Comparison of ENCODE assay signal across 8 cellular contexts in genomic region chr15:63504247-63504978, GRCh38. TPM values are rescaled to one million over a fixed set of nuclear protein-coding genes. Genes with fewer than 3 reads are reported as not detected.
DNase-seq lines count a peak whose midpoint lies in the region; ATAC-seq, FAIRE-seq and TF ChIP-seq lines count a peak whose summit lies in the region.

A gene with protein sequence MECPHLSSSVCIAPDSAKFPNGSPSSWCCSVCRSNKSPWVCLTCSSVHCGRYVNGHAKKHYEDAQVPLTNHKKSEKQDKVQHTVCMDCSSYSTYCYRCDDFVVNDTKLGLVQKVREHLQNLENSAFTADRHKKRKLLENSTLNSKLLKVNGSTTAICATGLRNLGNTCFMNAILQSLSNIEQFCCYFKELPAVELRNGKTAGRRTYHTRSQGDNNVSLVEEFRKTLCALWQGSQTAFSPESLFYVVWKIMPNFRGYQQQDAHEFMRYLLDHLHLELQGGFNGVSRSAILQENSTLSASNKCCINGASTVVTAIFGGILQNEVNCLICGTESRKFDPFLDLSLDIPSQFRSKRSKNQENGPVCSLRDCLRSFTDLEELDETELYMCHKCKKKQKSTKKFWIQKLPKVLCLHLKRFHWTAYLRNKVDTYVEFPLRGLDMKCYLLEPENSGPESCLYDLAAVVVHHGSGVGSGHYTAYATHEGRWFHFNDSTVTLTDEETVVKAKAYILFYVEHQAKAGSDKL (plus strand): TSS chr15:63504593. CDS start chr15:63504740, 147 bp downstream.

- BruUV-seq in HepG2 (replicated peaks; lab: Mats Ljungman, UMichigan), result no TSS peak

- peak within 1 kb of the TSS; percentile 93 for H3K27ac ChIP-seq in HepG2 (ENCODE audit: extremely low read length, insufficient read depth, low read length)

- H4K20me1 ChIP-seq in HepG2 (ENCODE audit: insufficient read depth, low read length), result peaks cover 29% of the 10 kb centered on the region

- TF ChIP-seq EP300 in HepG2 (IDR thresholded peaks at IDR 0.05; ENCODE audit: low read depth in 2 of 2, low read length in 2 of 2) (peak; percentile 46 to 61; a peak in 1 of 4 replicates), HepG2 (CRISPR knock-in tag; IDR thresholded peaks at IDR 0.05; ENCODE audit: borderline replicate concordance) (no peak; the same call in 1 of the 2 replicates)

- POLR2A ChIA-PET in HepG2 (lab: Yijun Ruan, JAX), result interaction anchor here (0.6 to 8.7 kb wide), 17 partner anchors 8 to 589 kb away, joined by 3 to 82 read pairs (median 5); partner anchors contain the start of gene CIAO2A

- no peaks in the 10 kb centered on the region for H3K9me3 ChIP-seq in HepG2 (ENCODE audit: low read length)

- no peaks in the 10 kb centered on the region for H3K36me3 ChIP-seq in HepG2 (replicated peaks in 1 of 2; ENCODE audit: control insufficient read depth in 1 of 2, insufficient read depth in 2 of 2, low read length in 2 of 2)

- peak within 1 kb of the TSS; percentile 95 for H3K9ac ChIP-seq in HepG2 (ENCODE audit: insufficient read depth, low read depth, low read length)

- in situ Hi-C loops in HepG2 (cut with HindIII; ENCODE audit: extremely low pct_ligation_motif_present, low pct_unique_long_range_greater_than_20kb), result loop anchor here (5.0 kb wide), 1 partner anchor 37 kb away; no protein-coding TSS in a partner anchor

- FAIRE-seq in HepG2 (lab: Jason Lieb, UNC), result no peak

- TF ChIP-seq CTCF in HepG2 (CRISPR knock-in tag; IDR thresholded peaks at IDR 0.05), result peak; percentile 38

- TF ChIP-seq RAD21 in HepG2 (CRISPR knock-in tag; IDR thresholded peaks at IDR 0.05), result 0 out of 2 replicates have a peak, but pooled peaks have one; percentile 26

- intact Hi-C loops in HepG2 (cut with micrococcal nuclease; ENCODE audit: unreplicated experiment), result loop anchor here (1.0 kb wide), 1 partner anchor 30 kb away; no protein-coding TSS in a partner anchor

- peaks cover 67% of the 10 kb centered on the region for H3K4me1 ChIP-seq in HepG2 (ENCODE audit: insufficient read depth, low read length)

- peak within 1 kb of the TSS; percentile 89 for H3K4me2 ChIP-seq in HepG2 (ENCODE audit: low read depth, low read length)

- peaks cover 45% of the 10 kb centered on the region for H3K79me2 ChIP-seq in HepG2 (ENCODE audit: insufficient read depth, low read length)

- peak; percentile 47 for ATAC-seq in GM19351 (IDR thresholded peaks at IDR 0.05; ENCODE audit: unreplicated experiment)
- ATAC-seq in HG03520 (IDR thresholded peaks at IDR 0.05; ENCODE audit: unreplicated experiment), result peak; percentile 39
- peak; percentile 83 for ATAC-seq in HepG2

- H2AFZ ChIP-seq in HepG2 (ENCODE audit: low read length), result no peak within 1 kb of the TSS

- TF ChIP-seq POLR2A in HepG2 (IDR thresholded peaks at IDR 0.05; ENCODE audit: insufficient read depth in 1 of 2, low read depth in 2 of 2, low read length in 2 of 2), result peak; percentile 80 to 84

- 0% methylated on average over 5 of the region's 88 CpGs for WGBS in HepG2 (ENCODE audit: low lambda C conversion rate)

- CTCF ChIA-PET in HepG2 (lab: Yijun Ruan, JAX; ENCODE audit: low intra/inter-chr PET ratio, low total read pairs), result no interaction called here

- H3K27me3 ChIP-seq in HepG2 (ENCODE audit: control insufficient read depth in 1 of 2, insufficient read depth in 2 of 2, low read length in 2 of 2), result no peaks in the 10 kb centered on the region; a peak in 1 of 5 replicates

- DNase-seq in C1 segment of cervical spinal cord (lab: John Stamatoyannopoulos, UW) (peak; percentile 68 to 95 (median 91)), NCI-H748 treated with DMSO at 0.1 percent for 48 hours (lab: John Stamatoyannopoulos, UW) (peak; percentile 55), dedifferentiated amniotic fluid mesenchymal stem cell (ENCODE audit: extremely low spot score) (peak; percentile 93), HepG2 (ENCODE audit: low spot score) (peak; percentile 86)
- peak; percentile 89 to 91 for DNase-seq in activated CD4-positive, alpha-beta T cell treated with anti-CD3 and anti-CD28 coated beads, Interleukin-2, amount 50 U/mL, for 24 hours (ENCODE audit: low read depth in 1 of 2, low spot score in 1 of 2)
- DNase-seq in stimulated activated CD4-positive, alpha-beta T cell treated with anti-CD3 and anti-CD28 coated beads, Interleukin-2, amount 100 ng/mL, for 48 hours, result peak; percentile 92 to 93

- peak within 1 kb of the TSS; percentile 86 to 91 (median 90) for H3K4me3 ChIP-seq in HepG2 (replicated peaks in 1 of 3; ENCODE audit: insufficient read depth in 1 of 3, low read depth in 2 of 3, low read length in 3 of 3)

TF ChIP-seq in HepG2, 621 proteins besides CTCF, POLR2A, EP300 and RAD21 (continues in another document):
- TF ChIP-seq ATM (IDR thresholded peaks at IDR 0.05; ENCODE audit: borderline replicate concordance) (no peak), HOXA7 (CRISPR knock-in tag; IDR thresholded peaks at IDR 0.05) (no peak)
- TF ChIP-seq, protein P1, sequence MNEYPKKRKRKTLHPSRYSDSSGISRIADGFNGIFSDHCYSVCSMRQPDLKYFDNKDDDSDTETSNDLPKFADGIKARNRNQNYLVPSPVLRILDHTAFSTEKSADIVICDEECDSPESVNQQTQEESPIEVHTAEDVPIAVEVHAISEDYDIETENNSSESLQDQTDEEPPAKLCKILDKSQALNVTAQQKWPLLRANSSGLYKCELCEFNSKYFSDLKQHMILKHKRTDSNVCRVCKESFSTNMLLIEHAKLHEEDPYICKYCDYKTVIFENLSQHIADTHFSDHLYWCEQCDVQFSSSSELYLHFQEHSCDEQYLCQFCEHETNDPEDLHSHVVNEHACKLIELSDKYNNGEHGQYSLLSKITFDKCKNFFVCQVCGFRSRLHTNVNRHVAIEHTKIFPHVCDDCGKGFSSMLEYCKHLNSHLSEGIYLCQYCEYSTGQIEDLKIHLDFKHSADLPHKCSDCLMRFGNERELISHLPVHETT (CRISPR knock-in tag; conservative IDR thresholded peaks at IDR 0.05), result no peak

RNA-seq across cellular contexts. Expression of the gene that starts here (rescaled TPM):
- total RNA-seq in HepG2 (2016; rRNA removed; fragmentation: Illumina TruSeq; extraction: Trizol), result 55.9 and 61.2 TPM in 2 replicates
- 201 and 217 TPM in 2 replicates for total RNA-seq in HepG2 (2016; cell fraction: cytosol; rRNA removed; fragmentation: Illumina TruSeq; extraction: Trizol; ENCODE audit: low read depth)
- 52.9 and 64.6 TPM in 2 replicates for total RNA-seq in HepG2 (2016; cell fraction: insoluble cytoplasmic fraction; rRNA removed; fragmentation: Illumina TruSeq; extraction: Trizol)
- 111 and 117 TPM in 2 replicates for total RNA-seq in HepG2 (2016; cell fraction: membrane; rRNA removed; fragmentation: Illumina TruSeq; extraction: Trizol)
- 87.7 and 94.7 TPM in 2 replicates for total RNA-seq in HepG2 (2016; cell fraction: nucleus; rRNA removed; fragmentation: Illumina TruSeq; extraction: Trizol)
- 14.3 and 16.0 TPM in 2 replicates for polyA plus RNA-seq in HepG2 (2011; rRNA removed)
- polyA plus RNA-seq in HepG2 (2011; cell fraction: cytosol; rRNA removed), result 10.3 and 13.3 TPM in 2 replicates
- 39.8 and 44.5 TPM in 2 replicates for polyA plus RNA-seq in HepG2 (2011; cell fraction: nucleus; rRNA removed)
- polyA plus RNA-seq in HepG2 (2012), result 36.2 and 40.8 TPM in 2 replicates
- 10.3 and 13.7 TPM in 2 replicates for polyA plus RNA-seq in HepG2 (2016; cell fraction: cytosol; fragmentation: Illumina TruSeq; extraction: Trizol; ENCODE audit: low read depth)
- polyA plus RNA-seq in HepG2 (2016; cell fraction: insoluble cytoplasmic fraction; fragmentation: Illumina TruSeq; extraction: Trizol; ENCODE audit: low read depth), result 42.1 and 42.7 TPM in 2 replicates
- polyA plus RNA-seq in HepG2 (2016; cell fraction: membrane; fragmentation: Illumina TruSeq; extraction: Trizol; ENCODE audit: low read depth), result 25.5 and 25.9 TPM in 2 replicates
- 86.8 and 90.5 TPM in 2 replicates for polyA plus RNA-seq in HepG2 (2016; cell fraction: nucleus; fragmentation: Illumina TruSeq; extraction: Trizol; ENCODE audit: insufficient read depth, low read depth)
- 30.9 and 34.8 TPM in 2 replicates for polyA minus RNA-seq in HepG2 (2011; rRNA and poly(A)+ RNA removed; ENCODE audit: low replicate concordance)
- polyA minus RNA-seq in HepG2 (2011; cell fraction: cytosol; rRNA and poly(A)+ RNA removed), result 30.4 and 30.9 TPM in 2 replicates
- polyA minus RNA-seq in HepG2 (2011; cell fraction: nucleus; rRNA and poly(A)+ RNA removed), result 88.7 and 110 TPM in 2 replicates

Comparison
In these comparisons a context has a peak if more than half of its experiments do, and no peak if none do; other contexts are left out.
1. Peak in every context shown above with its lines: DNase-seq, ATAC-seq, H3K4me3 ChIP-seq and H3K27ac ChIP-seq.